ENCODE assay signal across 1 cellular context in the genomic region with DNA sequence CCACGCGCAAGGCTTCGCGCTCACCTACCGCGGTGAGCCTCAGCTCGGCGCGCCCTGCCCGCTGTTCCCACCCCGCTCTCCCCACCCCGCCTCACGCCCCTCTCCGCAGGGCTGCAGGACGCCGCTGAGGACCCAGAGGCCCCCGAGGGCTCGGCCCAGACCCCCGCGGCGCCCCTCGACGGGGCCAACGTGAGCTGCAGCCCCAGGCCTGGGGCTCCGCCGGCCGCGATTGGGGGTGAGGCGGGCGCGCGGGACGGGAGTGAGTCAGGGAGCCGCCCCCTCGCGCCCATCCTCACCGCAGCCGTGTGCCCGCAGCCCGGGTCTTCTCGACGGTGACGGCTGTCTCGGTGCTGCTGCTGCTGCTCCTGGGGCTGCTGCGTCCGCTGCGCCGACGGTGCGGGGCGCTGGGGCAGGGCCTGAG.
TF ChIP-seq lines count a peak whose summit lies in the region.

No MANE protein-coding gene starts in this region.

TF ChIP-seq in endothelial cell of umbilical vein, 7 proteins besides CTCF, POLR2A, EP300 and RAD21:
- TF ChIP-seq POLR2AphosphoS5 (IDR thresholded peaks at IDR 0.05; ENCODE audit: insufficient read depth, low read depth, low read length): no peak
- no peak for TF ChIP-seq FOS (IDR thresholded peaks at IDR 0.05; ENCODE audit: borderline replicate concordance, insufficient read depth, low read length)
- TF ChIP-seq, protein P1, sequence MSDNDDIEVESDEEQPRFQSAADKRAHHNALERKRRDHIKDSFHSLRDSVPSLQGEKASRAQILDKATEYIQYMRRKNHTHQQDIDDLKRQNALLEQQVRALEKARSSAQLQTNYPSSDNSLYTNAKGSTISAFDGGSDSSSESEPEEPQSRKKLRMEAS (IDR thresholded peaks at IDR 0.05; ENCODE audit: insufficient read depth, insufficient read length): no peak
- TF ChIP-seq JUN (IDR thresholded peaks at IDR 0.05; ENCODE audit: borderline replicate concordance, insufficient read depth, insufficient read length, low read depth): no peak
- no peak for TF ChIP-seq MYC (IDR thresholded peaks at IDR 0.05; ENCODE audit: low read depth, low read length)
- TF ChIP-seq GATA2 (IDR thresholded peaks at IDR 0.05; ENCODE audit: insufficient read depth, insufficient read length, low read depth, low read length): no peak
- TF ChIP-seq EZH2 (IDR thresholded peaks at IDR 0.05; ENCODE audit: borderline replicate concordance, low read depth, low read length, severe bottlenecking): peak; percentile 95
